In genomic region chr1:2378441-2378851, GRCh38 we compare ENCODE assay signal across 18 cellular contexts. TPM values are rescaled to one million over a fixed set of nuclear protein-coding genes. Genes with fewer than 3 reads are reported as not detected.
A peak's percentile ranks its signal among the peaks of the same experiment; 100 is the strongest.
DNase-seq lines count a peak whose midpoint lies in the region; ATAC-seq, FAIRE-seq and TF ChIP-seq lines count a peak whose summit lies in the region.
"Had no signal": no experiment of that assay in that cellular context is flagged by ENCODE, and none has a peak within 500 bp of the region (broad histone marks: within the 10 kb centered on the region; RNA-seq: fewer than 3 reads in every experiment).

No MANE protein-coding gene starts in this region.

- TF ChIP-seq CTCF in glutamatergic neuron (IDR thresholded peaks at IDR 0.05; ENCODE audit: partially characterized antibody, unreplicated experiment): no peak

- no peaks in the 10 kb centered on the region for H3K27me3 ChIP-seq in small intestine (ENCODE audit: control insufficient read depth in 2 of 2, insufficient read depth in 2 of 2, low read length in 2 of 2)
- H3K27me3 ChIP-seq: vagina had no signal

- H3K4me3 Mint-ChIP-seq in glutamatergic neuron (ENCODE audit: unreplicated experiment): no peak overlapping the region
- H3K4me3 Mint-ChIP-seq: activated CD4-positive, alpha-beta T cell treated with anti-CD3 and anti-CD28 coated beads for 36 hours; activated naive CD8-positive, alpha-beta T cell treated with anti-CD3 and anti-CD28 coated beads for 36 hours had no signal

- no peak for FAIRE-seq in small intestine (lab: Jason Lieb, UNC)
- FAIRE-seq: A204.1, colon, D721Med had no signal

- DNase-seq in NCI-H510A (lab: John Stamatoyannopoulos, UW) (peak; percentile 21), NCI-H510A treated with DMSO at 0.1 percent for 48 hours (lab: John Stamatoyannopoulos, UW) (no peak), NCI-H2171 (lab: John Stamatoyannopoulos, UW) (peak; percentile 40), glutamatergic neuron (peak; percentile 18), small intestine (peak; percentile 14), NCI-H774 (lab: John Stamatoyannopoulos, UW) (no peak), NCI-H146 treated with DMSO at 0.1 percent for 48 hours (lab: John Stamatoyannopoulos, UW; ENCODE audit: unreplicated experiment) (no peak)
- DNase-seq: activated CD4-positive, alpha-beta T cell treated with anti-CD3 and anti-CD28 coated beads for 36 hours; activated naive CD8-positive, alpha-beta T cell treated with anti-CD3 and anti-CD28 coated beads for 36 hours; GDM1; KG1; NCI-H2029 treated with DMSO at 0.1 percent for 48 hours; SIG-M5 had no signal

- no peak for ATAC-seq in GM18498 (IDR thresholded peaks at IDR 0.05; ENCODE audit: unreplicated experiment)
- ATAC-seq: activated CD4-positive, alpha-beta T cell treated with anti-CD3 and anti-CD28 coated beads for 36 hours had no signal

- no peaks in the 10 kb centered on the region for H3K36me3 ChIP-seq in small intestine (ENCODE audit: control insufficient read depth in 2 of 2, insufficient read depth in 2 of 2, low read length in 2 of 2)
- H3K36me3 ChIP-seq: vagina had no signal

- H3K36me3 Mint-ChIP-seq in glutamatergic neuron (ENCODE audit: unreplicated experiment): no peaks in the 10 kb centered on the region
- H3K36me3 Mint-ChIP-seq: activated naive CD8-positive, alpha-beta T cell treated with anti-CD3 and anti-CD28 coated beads for 36 hours had no signal

- WGBS in small intestine, 3 donors: 22 to 73% (median 50%) methylated on average over 24 of the region's 24 CpGs

- no peak overlapping the region for H3K27ac ChIP-seq in small intestine (ENCODE audit: low read depth in 1 of 2, low read length in 1 of 2)
- H3K27ac ChIP-seq: vagina had no signal

- no peak overlapping the region for H3K27ac Mint-ChIP-seq in glutamatergic neuron (ENCODE audit: unreplicated experiment)
- H3K27ac Mint-ChIP-seq: activated CD4-positive, alpha-beta T cell treated with anti-CD3 and anti-CD28 coated beads for 36 hours; activated naive CD8-positive, alpha-beta T cell treated with anti-CD3 and anti-CD28 coated beads for 36 hours had no signal

- H3K27me3 Mint-ChIP-seq in glutamatergic neuron (ENCODE audit: unreplicated experiment): peaks cover 10% of the 10 kb centered on the region
- H3K27me3 Mint-ChIP-seq: activated CD4-positive, alpha-beta T cell treated with anti-CD3 and anti-CD28 coated beads for 36 hours; activated naive CD8-positive, alpha-beta T cell treated with anti-CD3 and anti-CD28 coated beads for 36 hours had no signal

- H3K4me3 ChIP-seq in small intestine (ENCODE audit: low read depth in 1 of 2, low read length in 2 of 2): no peak overlapping the region
- H3K4me3 ChIP-seq: vagina had no signal

- no peaks in the 10 kb centered on the region for H3K9me3 ChIP-seq in small intestine (ENCODE audit: control insufficient read depth, low read depth)
- H3K9me3 ChIP-seq: vagina had no signal

- H3K4me1 ChIP-seq in small intestine (ENCODE audit: control insufficient read depth in 2 of 2, insufficient read depth in 1 of 2, low read depth in 1 of 2, low read length in 1 of 2): no peaks in the 10 kb centered on the region

- H3K4me1 Mint-ChIP-seq in glutamatergic neuron (ENCODE audit: low read depth, unreplicated experiment): peaks cover 7% of the 10 kb centered on the region
- H3K4me1 Mint-ChIP-seq: activated CD4-positive, alpha-beta T cell treated with anti-CD3 and anti-CD28 coated beads for 36 hours; activated naive CD8-positive, alpha-beta T cell treated with anti-CD3 and anti-CD28 coated beads for 36 hours had no signal

- peaks cover 2% of the 10 kb centered on the region for H3K9me3 Mint-ChIP-seq in glutamatergic neuron (ENCODE audit: unreplicated experiment)
- H3K9me3 Mint-ChIP-seq: activated naive CD8-positive, alpha-beta T cell treated with anti-CD3 and anti-CD28 coated beads for 36 hours had no signal

RNA-seq across cellular contexts. Expression of gene MORN1, which starts 12.9 kb away (rescaled TPM):
- 10.8 TPM for total RNA-seq in glutamatergic neuron (ENCODE audit: unreplicated experiment)
- 1 to 10 TPM; 1.1 to 4.3 (median 1.3) TPM for polyA plus RNA-seq in small intestine

RNA-seq across cellular contexts. Expression of gene RER1, which starts 13.2 kb away (rescaled TPM):
- 93.0 TPM for total RNA-seq in glutamatergic neuron (ENCODE audit: unreplicated experiment)
- 100 to 1,000 TPM in 1 of 3 donors, 10 to 100 TPM in 2; 70.0 to 106 (median 71.1) TPM for polyA plus RNA-seq in small intestine

RNA-seq across cellular contexts. Expression of gene PEX10, which starts 33.9 kb away (rescaled TPM):
- 14.0 TPM for total RNA-seq in glutamatergic neuron (ENCODE audit: unreplicated experiment)
- polyA plus RNA-seq in small intestine: 10 to 100 TPM; 11.9 to 21.3 (median 12.4) TPM

Comparison
In these comparisons a context has a peak if more than half of its experiments do, and no peak if none do; other contexts are left out.
1. DNase-seq: peak in NCI-H510A (single experiment), NCI-H2171 (single experiment), glutamatergic neuron (single experiment) and small intestine (single experiment); none in NCI-H510A treated with DMSO at 0.1 percent for 48 hours (single experiment), NCI-H774 (single experiment) and NCI-H146 treated with DMSO at 0.1 percent for 48 hours (single experiment).